ENCODE assay signal across 14 cellular contexts in the genomic region with DNA sequence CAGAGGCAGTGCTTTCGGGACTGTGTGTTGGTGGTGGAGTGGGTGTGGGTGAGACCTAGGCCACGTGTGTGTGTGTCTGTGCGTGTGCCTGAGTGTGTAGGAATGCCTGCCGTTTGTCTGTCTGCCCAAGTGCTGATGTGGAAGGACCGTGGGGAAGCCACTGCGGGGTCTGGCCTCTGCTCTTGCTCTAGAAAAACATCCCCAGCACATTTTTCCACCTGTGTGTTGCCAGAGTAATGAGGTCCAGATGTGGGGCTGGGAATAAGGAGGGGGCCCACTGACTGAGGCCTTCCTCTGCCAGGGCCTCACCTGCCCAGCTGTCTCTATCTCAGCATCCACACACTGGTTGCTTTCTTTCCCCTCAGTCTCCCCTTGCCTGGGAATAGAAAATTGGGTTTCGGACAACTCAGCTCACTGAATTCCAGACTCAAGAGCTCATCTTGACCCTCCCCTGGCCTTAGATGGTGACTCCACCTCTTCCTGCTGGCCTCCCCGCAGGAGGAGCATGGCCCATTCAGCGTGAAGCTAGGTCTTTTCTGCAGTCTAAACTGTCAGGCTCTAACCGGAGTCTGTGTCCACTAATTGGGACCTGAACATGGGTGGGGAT. TPM values are rescaled to one million over a fixed set of nuclear protein-coding genes. Genes with fewer than 3 reads are reported as not detected.
DNase-seq lines count a peak whose midpoint lies in the region; ATAC-seq and TF ChIP-seq lines count a peak whose summit lies in the region.
"Had no signal": no experiment of that assay in that cellular context is flagged by ENCODE, and none has a peak within 500 bp of the region (broad histone marks: within the 10 kb centered on the region; RNA-seq: fewer than 3 reads in every experiment).

No MANE protein-coding gene starts in this region.

- no peak for TF ChIP-seq CTCF in osteocyte (IDR thresholded peaks at IDR 0.05)
- TF ChIP-seq CTCF in activated CD8-positive, alpha-beta T cell treated with anti-CD3 and anti-CD28 coated beads for 36 hours (IDR thresholded peaks at IDR 0.05), result no peak

- peak overlapping the region; percentile 23 for H3K4me2 ChIP-seq in BLaER1

- H3K4me1 Mint-ChIP-seq in osteocyte (ENCODE audit: unreplicated experiment), result peaks cover 88% of the 10 kb centered on the region
- H3K4me1 Mint-ChIP-seq in activated CD8-positive, alpha-beta T cell treated with anti-CD3 and anti-CD28 coated beads for 36 hours (ENCODE audit: low read depth), result peaks cover 14% of the 10 kb centered on the region

- H3K36me3 Mint-ChIP-seq in osteocyte (ENCODE audit: unreplicated experiment), result peaks cover 3% of the 10 kb centered on the region
- H3K36me3 Mint-ChIP-seq in activated CD8-positive, alpha-beta T cell treated with anti-CD3 and anti-CD28 coated beads for 36 hours (ENCODE audit: low read depth), result no peaks in the 10 kb centered on the region

- CTCF ChIA-PET in activated CD8-positive, alpha-beta T cell treated with anti-CD3 and anti-CD28 coated beads for 36 hours (lab: Charles Lee), result interaction anchor here (1.2 to 3.7 kb wide), 4 partner anchors 23 to 121 kb away, joined by 3 to 18 read pairs (median 4); partner anchors contain the start of gene COL1A1

- H3K9me3 Mint-ChIP-seq in osteocyte (ENCODE audit: unreplicated experiment), result no peaks in the 10 kb centered on the region
- H3K9me3 Mint-ChIP-seq in activated CD8-positive, alpha-beta T cell treated with anti-CD3 and anti-CD28 coated beads for 36 hours, result no peaks in the 10 kb centered on the region
- H3K9me3 Mint-ChIP-seq: stimulated activated naive CD8-positive, alpha-beta T cell treated with anti-CD3 and anti-CD28 coated beads, Interleukin-15, Interleukin-2, amounts not matched to agents 100 ng/mL and 50 ng/mL, for 24 hours had no signal

- H3K9ac ChIP-seq in BLaER1, result peak overlapping the region; percentile 26; the same call in 1 of the 2 replicates

- H3K36me3 ChIP-seq in BLaER1, result no peaks in the 10 kb centered on the region
- H3K36me3 ChIP-seq in effector memory CD4-positive, alpha-beta T cell (ENCODE audit: control insufficient read depth, insufficient read depth, low read length), result no peaks in the 10 kb centered on the region

- H3K27me3 ChIP-seq in BLaER1, result no peaks in the 10 kb centered on the region
- H3K27me3 ChIP-seq in effector memory CD4-positive, alpha-beta T cell (replicated peaks; ENCODE audit: control insufficient read depth, insufficient read depth, low read length, poor library complexity, severe bottlenecking), result no peaks in the 10 kb centered on the region

- no peaks in the 10 kb centered on the region for H3K9me3 ChIP-seq in BLaER1
- no peaks in the 10 kb centered on the region for H3K9me3 ChIP-seq in effector memory CD4-positive, alpha-beta T cell (ENCODE audit: control insufficient read depth, low read length)

- intact Hi-C loops in activated CD8-positive, alpha-beta T cell treated with anti-CD3 and anti-CD28 coated beads for 36 hours (cut with micrococcal nuclease), result no loop called here

- H3K27ac ChIP-seq in BLaER1, result no peak overlapping the region
- H3K27ac ChIP-seq in effector memory CD4-positive, alpha-beta T cell (ENCODE audit: insufficient read depth, low read length, poor library complexity, severe bottlenecking), result no peak overlapping the region
- H3K27ac ChIP-seq: epithelial cell of prostate, SK-N-MC had no signal

- H4K20me1 ChIP-seq in BLaER1, result no peaks in the 10 kb centered on the region

- peak overlapping the region; percentile 39 for H3K4me3 Mint-ChIP-seq in osteocyte (ENCODE audit: unreplicated experiment)
- H3K4me3 Mint-ChIP-seq in activated CD8-positive, alpha-beta T cell treated with anti-CD3 and anti-CD28 coated beads for 36 hours, result no peak overlapping the region
- H3K4me3 Mint-ChIP-seq: CD4-positive, alpha-beta memory T cell; stimulated activated naive CD8-positive, alpha-beta T cell treated with anti-CD3 and anti-CD28 coated beads, Interleukin-15, Interleukin-2, amounts not matched to agents 100 ng/mL and 50 ng/mL, for 24 hours had no signal

- POLR2A ChIA-PET in activated CD8-positive, alpha-beta T cell treated with anti-CD3 and anti-CD28 coated beads for 36 hours (lab: Charles Lee), result interaction anchor here (0.5 kb wide), 1 partner anchor 932 kb away, joined by 3 read pairs; no protein-coding TSS in a partner anchor

- no peak overlapping the region for H3K4me3 ChIP-seq in BLaER1
- H3K4me3 ChIP-seq in effector memory CD4-positive, alpha-beta T cell (ENCODE audit: insufficient read depth, low read depth, low read length, poor library complexity, severe bottlenecking), result no peak overlapping the region
- H3K4me3 ChIP-seq: SK-N-MC had no signal

- peaks cover 47% of the 10 kb centered on the region for H3K4me1 ChIP-seq in BLaER1
- peaks cover 6% of the 10 kb centered on the region for H3K4me1 ChIP-seq in effector memory CD4-positive, alpha-beta T cell (ENCODE audit: control insufficient read depth, insufficient read depth, low read length, poor library complexity, severe bottlenecking)

- H3K27me3 Mint-ChIP-seq in osteocyte (ENCODE audit: unreplicated experiment), result no peaks in the 10 kb centered on the region
- H3K27me3 Mint-ChIP-seq in activated CD8-positive, alpha-beta T cell treated with anti-CD3 and anti-CD28 coated beads for 36 hours, result peaks cover 3% of the 10 kb centered on the region
- H3K27me3 Mint-ChIP-seq: stimulated activated naive CD8-positive, alpha-beta T cell treated with anti-CD3 and anti-CD28 coated beads, Interleukin-15, Interleukin-2, amounts not matched to agents 100 ng/mL and 50 ng/mL, for 24 hours had no signal

- peak overlapping the region; percentile 98 for H3K27ac Mint-ChIP-seq in osteocyte (ENCODE audit: unreplicated experiment)
- H3K27ac Mint-ChIP-seq in activated CD8-positive, alpha-beta T cell treated with anti-CD3 and anti-CD28 coated beads for 36 hours, result no peak overlapping the region
- H3K27ac Mint-ChIP-seq: CD4-positive, alpha-beta memory T cell; stimulated activated naive CD8-positive, alpha-beta T cell treated with anti-CD3 and anti-CD28 coated beads, Interleukin-15, Interleukin-2, amounts not matched to agents 100 ng/mL and 50 ng/mL, for 24 hours had no signal

- DNase-seq in T1000 (lab: John Stamatoyannopoulos, UW), result peak; percentile 45
- peak; percentile 59 for DNase-seq in glomerular visceral epithelial cell (ENCODE audit: extremely low spot score)
- DNase-seq in osteocyte (ENCODE audit: extremely low spot score, unreplicated experiment), result no peak
- no peak for DNase-seq in stimulated activated CD4-positive, alpha-beta T cell treated with anti-CD3 and anti-CD28 coated beads, Interleukin-1b, Interleukin-23, amount 100 ng/mL, for 48 hours
- no peak for DNase-seq in effector memory CD4-positive, alpha-beta T cell
- DNase-seq in germinal center (ENCODE audit: low spot score), result no peak
- DNase-seq in activated CD8-positive, alpha-beta T cell treated with anti-CD3 and anti-CD28 coated beads for 36 hours, result no peak
- DNase-seq: NCI-H1436 had no signal

- no peak for ATAC-seq in activated CD8-positive, alpha-beta T cell treated with anti-CD3 and anti-CD28 coated beads for 36 hours

RNA-seq across cellular contexts. Expression of gene SGCA, which starts 7.6 kb away (rescaled TPM):
- 12.0 and 13.0 TPM in 2 replicates for total RNA-seq in osteocyte
- total RNA-seq in activated CD8-positive, alpha-beta T cell treated with anti-CD3 and anti-CD28 coated beads for 36 hours, result under 1 TPM in 1 of 2 experiments, not detected in 1; 0.34 TPM
- total RNA-seq: CD4-positive, alpha-beta memory T cell; pulmonary artery endothelial cell had no signal

RNA-seq across cellular contexts. Expression of gene PPP1R9B, which starts 23.0 kb away (rescaled TPM):
- total RNA-seq in osteocyte, result 175 and 176 TPM in 2 replicates
- total RNA-seq in activated CD8-positive, alpha-beta T cell treated with anti-CD3 and anti-CD28 coated beads for 36 hours, result 10 to 100 TPM; 52.4 to 56.4 TPM

RNA-seq across cellular contexts. Expression of gene COL1A1, which starts 28.0 kb away (rescaled TPM):
- 25,918 and 28,023 TPM in 2 replicates for total RNA-seq in osteocyte
- 1 to 10 TPM in 1 of 2 experiments, under 1 TPM in 1; 0.92 to 1.0 TPM for total RNA-seq in activated CD8-positive, alpha-beta T cell treated with anti-CD3 and anti-CD28 coated beads for 36 hours

RNA-seq across cellular contexts. Expression of gene SAMD14, which starts 43.5 kb away (rescaled TPM):
- total RNA-seq in osteocyte, result 36.1 and 36.8 TPM in 2 replicates
- total RNA-seq in activated CD8-positive, alpha-beta T cell treated with anti-CD3 and anti-CD28 coated beads for 36 hours, result 1 to 10 TPM in 1 of 2 experiments, under 1 TPM in 1; 0.47 to 1.3 TPM

Comparison
In these comparisons a context has a peak if more than half of its experiments do, and no peak if none do; other contexts are left out.
1. DNase-seq: peak in T1000 (single experiment) and glomerular visceral epithelial cell (single experiment); none in osteocyte (single experiment), stimulated activated CD4-positive, alpha-beta T cell treated with anti-CD3 and anti-CD28 coated beads, Interleukin-1b, Interleukin-23, amount 100 ng/mL, for 48 hours (single experiment), effector memory CD4-positive, alpha-beta T cell (0 of 3), germinal center (single experiment) and activated CD8-positive, alpha-beta T cell treated with anti-CD3 and anti-CD28 coated beads for 36 hours (single experiment).
2. RNA of gene COL1A1, which starts 28.0 kb away (total RNA-seq): 25,918 to 28,023 TPM in osteocyte; 0.92 to 1.0 TPM in activated CD8-positive, alpha-beta T cell treated with anti-CD3 and anti-CD28 coated beads for 36 hours; every median in the first group is over 1,000 times any median in the second.